ENCODE assay signal across 8 cellular contexts in genomic region chr22:31229402-31230140, GRCh38. TPM values are rescaled to one million over a fixed set of nuclear protein-coding genes. Genes with fewer than 3 reads are reported as not detected.
DNase-seq lines count a peak whose midpoint lies in the region; ATAC-seq and TF ChIP-seq lines count a peak whose summit lies in the region.

No MANE protein-coding gene starts in this region.

- H3K36me3 ChIP-seq in mucosa of rectum (ENCODE audit: control insufficient read depth in 2 of 2, insufficient read depth in 2 of 2, low read length in 2 of 2) = peaks cover 6% of the 10 kb centered on the region in 2 donors

- peak overlapping the region; percentile 94 to 99 (median 99) for H3K27ac Mint-ChIP-seq in CD14-positive monocyte

- TF ChIP-seq CTCF in CD14-positive monocyte (IDR thresholded peaks at IDR 0.05) (no peak), NB4 (IDR thresholded peaks at IDR 0.05; ENCODE audit: low read depth, low read length) (no peak)

- peak overlapping the region; percentile 21 for H3K27ac ChIP-seq in cingulate gyrus (ENCODE audit: low read depth, low read length)
- H3K27ac ChIP-seq in mucosa of rectum (ENCODE audit: low read depth in 2 of 2, low read length in 2 of 2) = peak overlapping the region; percentile 79 to 84

- H3K27me3 ChIP-seq in mucosa of rectum (ENCODE audit: control insufficient read depth in 2 of 2, insufficient read depth in 2 of 2, low read length in 2 of 2) = no peaks in the 10 kb centered on the region

- no peak for TF ChIP-seq POLR2A in NB4 (IDR thresholded peaks at IDR 0.05; ENCODE audit: extremely low read depth, insufficient read length)

- H3K4me3 ChIP-seq in NB4 (ENCODE audit: low read depth, low read length) = no peak overlapping the region
- H3K4me3 ChIP-seq in mucosa of rectum (ENCODE audit: low read length in 2 of 2) = peak overlapping the region; percentile 44 to 55

- no peaks in the 10 kb centered on the region for H3K9me3 ChIP-seq in mucosa of rectum (ENCODE audit: control insufficient read depth in 2 of 2, low read length in 2 of 2)

- peaks cover 43 to 56% of the 10 kb centered on the region in 2 donors for H3K4me1 ChIP-seq in mucosa of rectum (ENCODE audit: control insufficient read depth in 2 of 2, insufficient read depth in 2 of 2, low read length in 2 of 2)

- peak overlapping the region; percentile 53 to 61 for H3K9ac ChIP-seq in mucosa of rectum (ENCODE audit: low read depth in 1 of 2, low read length in 2 of 2)

- H3K4me1 Mint-ChIP-seq in CD14-positive monocyte = peaks cover 70% of the 10 kb centered on the region

- H3K27me3 Mint-ChIP-seq in CD14-positive monocyte (ENCODE audit: low read depth in 3 of 3) = no peaks in the 10 kb centered on the region

- ATAC-seq in HG03378 (IDR thresholded peaks at IDR 0.05; ENCODE audit: unreplicated experiment) (no peak), HG02588 (IDR thresholded peaks at IDR 0.05; ENCODE audit: unreplicated experiment) (no peak)

- no peaks in the 10 kb centered on the region for H3K9me3 Mint-ChIP-seq in CD14-positive monocyte

- intact Hi-C loops in CD14-positive monocyte (cut with micrococcal nuclease) = loop anchor here (2.0 to 10.0 kb wide), 7 partner anchors 17 to 265 kb away; partner anchors contain the start of genes SELENOM (in 2 of the 2), LIMK2 (in 1 of the 2), MORC2 (in 1 of the 2) and PIK3IP1 (in 1 of the 2)

- peak overlapping the region; percentile 61 to 83 for H3K4me3 Mint-ChIP-seq in CD14-positive monocyte

- DNase-seq in CD14-positive monocyte (ENCODE audit: low spot score) (no peak), NB4 (ENCODE audit: low read depth) (peak; percentile 18), superior temporal gyrus (ENCODE audit: extremely low spot score) (no peak), NCI-H1930 (lab: John Stamatoyannopoulos, UW) (no peak)

- peaks cover 30 to 58% of the 10 kb centered on the region in 2 donors for H3K36me3 Mint-ChIP-seq in CD14-positive monocyte

RNA-seq across cellular contexts. Expression of gene LIMK2, which starts 17.5 kb away (rescaled TPM):
- polyA plus RNA-seq in CD14-positive monocyte = 10 to 100 TPM in 1 of 2 donors, 1 to 10 TPM in 1; 5.5 to 10.1 TPM
